8 cellular contexts compared by ENCODE assay signal in the genomic region with DNA sequence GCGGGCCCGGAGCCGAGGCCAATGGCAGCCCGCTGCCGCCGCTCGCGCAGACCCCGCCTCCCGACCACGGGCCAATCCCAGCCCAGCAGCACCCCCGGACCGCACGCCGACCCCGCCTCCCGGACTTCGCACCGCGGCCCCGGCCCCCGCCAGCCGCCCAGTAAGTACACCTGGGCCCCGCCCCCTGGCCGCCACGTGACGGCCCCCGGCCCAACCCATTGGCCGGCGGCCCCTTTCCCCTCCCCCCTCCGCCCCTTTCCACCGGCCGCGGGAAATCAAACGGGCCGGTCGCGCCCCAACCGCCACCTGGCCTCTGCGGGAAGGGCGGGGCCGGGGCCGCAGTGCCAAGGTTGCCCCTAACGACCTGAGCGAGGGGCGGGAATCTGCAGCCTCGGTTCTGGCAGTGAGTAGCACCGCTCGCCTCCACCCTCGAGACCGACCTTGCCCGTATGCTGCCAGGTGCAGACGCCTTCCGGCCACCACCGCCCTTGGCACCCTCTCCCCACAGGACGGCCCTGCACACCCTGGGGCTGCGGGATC. TPM values are rescaled to one million over a fixed set of nuclear protein-coding genes. Genes with fewer than 3 reads are reported as not detected.
A peak's percentile ranks its signal among the peaks of the same experiment; 100 is the strongest.
DNase-seq lines count a peak whose midpoint lies in the region; ATAC-seq and FAIRE-seq lines count a peak whose summit lies in the region.

A gene (minus strand): TSS at position 26 of the 540 bp plus-strand sequence. CDS start 139 bp downstream, outside the sequence.

- peaks cover 4 to 8% of the 10 kb centered on the region in 2 experiments for H3K4me1 ChIP-seq in trophoblast cell (ENCODE audit: control insufficient read depth in 1 of 2, insufficient read depth in 2 of 2, low read length in 2 of 2)

- H4K12ac ChIP-seq in trophoblast cell (ENCODE audit: low read depth, low read length), result no peak within 1 kb of the TSS

- H2AK5ac ChIP-seq in trophoblast cell (ENCODE audit: low read length), result no peak within 1 kb of the TSS

- no peak within 1 kb of the TSS for H3K9ac ChIP-seq in trophoblast cell (ENCODE audit: low read length)

- peak within 1 kb of the TSS; percentile 46 for H3K4me2 ChIP-seq in trophoblast cell (ENCODE audit: low read length)

- peaks cover 5% of the 10 kb centered on the region for H3K9me3 ChIP-seq in trophoblast cell (ENCODE audit: insufficient read depth, low read depth, low read length)

- peak within 1 kb of the TSS; percentile 20 for H2AFZ ChIP-seq in trophoblast cell (ENCODE audit: insufficient read depth, low read length, poor library complexity)

- peaks cover 21% of the 10 kb centered on the region for H3K27me3 ChIP-seq in trophoblast cell (ENCODE audit: insufficient read depth, low read length)

- H3K4ac ChIP-seq in trophoblast cell (ENCODE audit: low read depth, low read length), result no peak within 1 kb of the TSS

- H2BK12ac ChIP-seq in trophoblast cell (ENCODE audit: low read length), result no peak within 1 kb of the TSS

- peak within 1 kb of the TSS; percentile 48 for H4K8ac ChIP-seq in trophoblast cell (ENCODE audit: low read depth, low read length)

- WGBS in trophoblast cell (ENCODE audit: extremely low coverage, insufficient coverage, insufficient read length), result no CpG with 5 or more reads among the region's 57 CpGs

- no peaks in the 10 kb centered on the region for H3K79me1 ChIP-seq in trophoblast cell (ENCODE audit: low read length)

- no peak within 1 kb of the TSS for H3K23ac ChIP-seq in trophoblast cell (ENCODE audit: low read length)

- H2BK5ac ChIP-seq in trophoblast cell (ENCODE audit: low read depth, low read length, poor library complexity), result no peak within 1 kb of the TSS

- peak; percentile 45 for DNase-seq in CD1c-positive myeloid dendritic cell (ENCODE audit: extremely low spot score)
- DNase-seq in NOMO-1 treated with DMSO at 0.1 percent for 48 hours (lab: John Stamatoyannopoulos, UW; ENCODE audit: unreplicated experiment), result peak; percentile 66
- DNase-seq in activated T-helper 1 cell treated with Interleukin-2 at 50 U/mL for 16 hours (ENCODE audit: low read depth), result peak; percentile 51
- DNase-seq in frontal cortex (ENCODE audit: low spot score in 2 of 2), result peak; percentile 77 to 86
- DNase-seq in trophoblast cell, result peak; percentile 59 to 66
- no peak for DNase-seq in KG1 (lab: John Stamatoyannopoulos, UW)

- H4K91ac ChIP-seq in trophoblast cell (ENCODE audit: low read depth, low read length), result no peak within 1 kb of the TSS

- H3K4me3 ChIP-seq in trophoblast cell (ENCODE audit: low read depth, low read length), result no peak within 1 kb of the TSS

- no peak within 1 kb of the TSS for H2BK120ac ChIP-seq in trophoblast cell (ENCODE audit: insufficient read depth, low read length, poor library complexity)

- H3K27ac ChIP-seq in trophoblast cell (ENCODE audit: low read depth, low read length), result no peak within 1 kb of the TSS

- H3K36me3 ChIP-seq in trophoblast cell (ENCODE audit: control insufficient read depth in 1 of 2, insufficient read depth in 2 of 2, low read length in 2 of 2), result no peaks in the 10 kb centered on the region

- no peak within 1 kb of the TSS for H3K18ac ChIP-seq in trophoblast cell (ENCODE audit: low read length)

- no peak within 1 kb of the TSS for H3K14ac ChIP-seq in trophoblast cell (ENCODE audit: low read length)

- no peaks in the 10 kb centered on the region for H3K79me2 ChIP-seq in trophoblast cell (ENCODE audit: control insufficient read depth, insufficient read depth, low read length, poor library complexity)

- FAIRE-seq in frontal cortex (lab: Jason Lieb, UNC), result no peak

- ATAC-seq in HG03097 (IDR thresholded peaks at IDR 0.05; ENCODE audit: low FRiP score, unreplicated experiment) (peak; percentile 36), GM18517 (IDR thresholded peaks at IDR 0.05; ENCODE audit: unreplicated experiment) (no peak)

RNA-seq across cellular contexts. Expression of the gene that starts here (rescaled TPM):
- 1.2 TPM for total RNA-seq in frontal cortex
- 0.33 and 0.45 TPM in 2 replicates for polyA plus RNA-seq in trophoblast cell (2013)
